In genomic region chr6:167113935-167114910, GRCh38 we compare ENCODE assay signal across 8 cellular contexts. TPM values are rescaled to one million over a fixed set of nuclear protein-coding genes. Genes with fewer than 3 reads are reported as not detected.
A peak's percentile ranks its signal among the peaks of the same experiment; 100 is the strongest.
DNase-seq lines count a peak whose midpoint lies in the region; ATAC-seq and TF ChIP-seq lines count a peak whose summit lies in the region.

No MANE protein-coding gene starts in this region.

- H4K20me1 ChIP-seq in OCI-LY3 (ENCODE audit: insufficient read depth, low read length): no peaks in the 10 kb centered on the region

- H3K9me3 ChIP-seq in OCI-LY3 (ENCODE audit: insufficient read depth, low read length): no peaks in the 10 kb centered on the region
- H3K9me3 ChIP-seq in A673 (ENCODE audit: low read depth, low read length, poor library complexity, severe bottlenecking): no peaks in the 10 kb centered on the region

- no peak overlapping the region for H2AFZ ChIP-seq in OCI-LY3 (ENCODE audit: low read depth, low read length)

- BruUV-seq in A673 (replicated peaks; lab: Mats Ljungman, UMichigan): no TSS peak

- TF ChIP-seq CTCF in OCI-LY3 (IDR thresholded peaks at IDR 0.05; ENCODE audit: low read depth, low read length) (no peak), mesothelial cell of epicardium (IDR thresholded peaks at IDR 0.05; ENCODE audit: unreplicated experiment) (no peak), A673 (conservative IDR thresholded peaks at IDR 0.05; ENCODE audit: low read depth, low read length) (no peak)

- H3K4me3 ChIP-seq in OCI-LY3 (ENCODE audit: low read length): peak overlapping the region; percentile 46
- no peak overlapping the region for H3K4me3 ChIP-seq in A673 (ENCODE audit: low read depth, low read length, poor library complexity, severe bottlenecking)

- DNase-seq in naive B cell (peak; percentile 96), mesothelial cell of epicardium (ENCODE audit: low spot score in 2 of 2, unreplicated experiment in 2 of 2) (no peak), HuH-7 (ENCODE audit: low spot score) (no peak), OCI-M2 (lab: John Stamatoyannopoulos, UW; ENCODE audit: unreplicated experiment) (no peak), A673 (ENCODE audit: low spot score) (no peak)

- H3K4me2 ChIP-seq in OCI-LY3 (ENCODE audit: low read length): peak overlapping the region; percentile 97

- no peaks in the 10 kb centered on the region for H3K36me3 ChIP-seq in OCI-LY3 (replicated peaks; ENCODE audit: low read depth, low read length)
- no peaks in the 10 kb centered on the region for H3K36me3 ChIP-seq in A673 (ENCODE audit: insufficient read depth, low read length, poor library complexity, severe bottlenecking)

- H3K4me1 Mint-ChIP-seq in naive B cell (peaks cover 84 to 96% (median 85%) of the 10 kb centered on the region in 3 donors), mesothelial cell of epicardium (peaks cover 26% of the 10 kb centered on the region)

- peaks cover 0 to 17% of the 10 kb centered on the region in 2 donors for H3K36me3 Mint-ChIP-seq in naive B cell
- H3K36me3 Mint-ChIP-seq in mesothelial cell of epicardium: no peaks in the 10 kb centered on the region

- intact Hi-C loops in A673 (cut with micrococcal nuclease; ENCODE audit: unreplicated experiment): no loop called here

- H3K4me3 Mint-ChIP-seq in naive B cell: peak overlapping the region; percentile 91 to 98 (median 94)
- H3K4me3 Mint-ChIP-seq in mesothelial cell of epicardium: no peak overlapping the region

- H3K9me3 Mint-ChIP-seq in naive B cell (peaks cover 0 to 4% (median 0%) of the 10 kb centered on the region in 7 donors), mesothelial cell of epicardium (no peaks in the 10 kb centered on the region)

- ATAC-seq in GM18517 (IDR thresholded peaks at IDR 0.05; ENCODE audit: unreplicated experiment) (peak; percentile 80), GM21717 (IDR thresholded peaks at IDR 0.05; ENCODE audit: unreplicated experiment) (peak; percentile 90), naive B cell (ENCODE audit: low read depth in 2 of 2) (peak; percentile 72 to 76)

- peak overlapping the region; percentile 53 for H3K9ac ChIP-seq in OCI-LY3 (ENCODE audit: low read length)

- POLR2A ChIA-PET in A673 (lab: Charles Lee; ENCODE audit: low non-redundant PET): no interaction called here

- H3K27ac ChIP-seq in OCI-LY3 (ENCODE audit: low read length) (peak overlapping the region; percentile 48), A673 (ENCODE audit: low read depth, low read length, poor library complexity, severe bottlenecking) (no peak overlapping the region)

- H3K27me3 Mint-ChIP-seq in naive B cell (no peaks in the 10 kb centered on the region), mesothelial cell of epicardium (ENCODE audit: low read depth) (peaks cover 17% of the 10 kb centered on the region)

- peaks cover 57% of the 10 kb centered on the region for H3K27me3 ChIP-seq in OCI-LY3 (ENCODE audit: low read depth, low read length)
- peaks cover 18% of the 10 kb centered on the region for H3K27me3 ChIP-seq in A673 (replicated peaks; ENCODE audit: insufficient read depth, low read depth, low read length, poor library complexity)

- CTCF ChIA-PET in A673 (lab: Charles Lee): no interaction called here

- H3K27ac Mint-ChIP-seq in naive B cell (peak overlapping the region; percentile 99 to 100 (median 100)), mesothelial cell of epicardium (no peak overlapping the region)

- H3K4me1 ChIP-seq in OCI-LY3 (ENCODE audit: low read length): peaks cover 62% of the 10 kb centered on the region
- no peaks in the 10 kb centered on the region for H3K4me1 ChIP-seq in A673 (ENCODE audit: insufficient read depth, low read length, poor library complexity, severe bottlenecking)

- no peaks in the 10 kb centered on the region for H3K79me2 ChIP-seq in OCI-LY3 (ENCODE audit: low read length)

RNA-seq across cellular contexts. Expression of gene CCR6, which starts 8.7 kb away (rescaled TPM):
- polyA plus RNA-seq in naive B cell (ENCODE audit: low read depth in 6 of 6): 100 to 1,000 TPM in 5 of 6 donors, 10 to 100 TPM in 1; 97.4 to 205 (median 126) TPM
- total RNA-seq in mesothelial cell of epicardium (not detected in 3 replicates), A673 (2021) (not detected in 2 replicates)

RNA-seq across cellular contexts. Expression of gene GPR31, which starts 43.6 kb away (rescaled TPM):
- polyA plus RNA-seq in naive B cell (ENCODE audit: low read depth in 6 of 6): not detected
- total RNA-seq in mesothelial cell of epicardium (not detected in 3 replicates), A673 (2021) (not detected in 2 replicates)
